In genomic region chr22:19657252-19658056, GRCh38 we compare ENCODE assay signal across 22 cellular contexts. TPM values are rescaled to one million over a fixed set of nuclear protein-coding genes. Genes with fewer than 3 reads are reported as not detected.
"Had no signal": no experiment of that assay in that cellular context is flagged by ENCODE, and none has a peak within 500 bp of the region (broad histone marks: within the 10 kb centered on the region; RNA-seq: fewer than 3 reads in every experiment).

No MANE protein-coding gene starts in this region.

- H3K36me3 ChIP-seq: Peyer's patch, SJCRH30 had no signal

- H3K4me3 ChIP-seq: Peyer's patch, SJCRH30 had no signal

- DNase-seq: KBM-7, NCI-H1092, NCI-H1105 treated with DMSO at 0.1 percent for 48 hours, NCI-H1436, NCI-H187, NCI-H2029, NCI-H2081 treated with DMSO at 0.1 percent for 48 hours, NCI-H2171, NCI-H226, NCI-H446, NCI-H510A, NCI-H524 treated with DMSO at 0.1 percent for 48 hours, NCI-H69, NCI-H774, PC-3, Peyer's patch, SHP77 treated with DMSO at 0.1 percent for 48 hours, SJCRH30 had no signal

- H3K27ac ChIP-seq: Peyer's patch, SJCRH30 had no signal

- H3K4me1 ChIP-seq: Peyer's patch, SJCRH30 had no signal

- H3K27ac Mint-ChIP-seq: IgD-negative memory B cell had no signal

- ATAC-seq: HepG2, PC-3, Right ventricle myocardium inferior, SK-N-SH treated with all-trans-retinoic acid at 6 μM for 48 hours had no signal

- H3K9me3 ChIP-seq: Peyer's patch, SJCRH30 had no signal

- H3K4me3 Mint-ChIP-seq: IgD-negative memory B cell had no signal

- H3K27me3 ChIP-seq: Peyer's patch, SJCRH30 had no signal

- FAIRE-seq: HepG2 had no signal

- H3K36me3 Mint-ChIP-seq: IgD-negative memory B cell had no signal

- H3K9me3 Mint-ChIP-seq: IgD-negative memory B cell had no signal

RNA-seq across cellular contexts. Expression of gene SEPTIN5, which starts 56.8 kb away (rescaled TPM):
- total RNA-seq: HepG2 had no signal
